ENCODE assay signal across 8 cellular contexts in the genomic region with DNA sequence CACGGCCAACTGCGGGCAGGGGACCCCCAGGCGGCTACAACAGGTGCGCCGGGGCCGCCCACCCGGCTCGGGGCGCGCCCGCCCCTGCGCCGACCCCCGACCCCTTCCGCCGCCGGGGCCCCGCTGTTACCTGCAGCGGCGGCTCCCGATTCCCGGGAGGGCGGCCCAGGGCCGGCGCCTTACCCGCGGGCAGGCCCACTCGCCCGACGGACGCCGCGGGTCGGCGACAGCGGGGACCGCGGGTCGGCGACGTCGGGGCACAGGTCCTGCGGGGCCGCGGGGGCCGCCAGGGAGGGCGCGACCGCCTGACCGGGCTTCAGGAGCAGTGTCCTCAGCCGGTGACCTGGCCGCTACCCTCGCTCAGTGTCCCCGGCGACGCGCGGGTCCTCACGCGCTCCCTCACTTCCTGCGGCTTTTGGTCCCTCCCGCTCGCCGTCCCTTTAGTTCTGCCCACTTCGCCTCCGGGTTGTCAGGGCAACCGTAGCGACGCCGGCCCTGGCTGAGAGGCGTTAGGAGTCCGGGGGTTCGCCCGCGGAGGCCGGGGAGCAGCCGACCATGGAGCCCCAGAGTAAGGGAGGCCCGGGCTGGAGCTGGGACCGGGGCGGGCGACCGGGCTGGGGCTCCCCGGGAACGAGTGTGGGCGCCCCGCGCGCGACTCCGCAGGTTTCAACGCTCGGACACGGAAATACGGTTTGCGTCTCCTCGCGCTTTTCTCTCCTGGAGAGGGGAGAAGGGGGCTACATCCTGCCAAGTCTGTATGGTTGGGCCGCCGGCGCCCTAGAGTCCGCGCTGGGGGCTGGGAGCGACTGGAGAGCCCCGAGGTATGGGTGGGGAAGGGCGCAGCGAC. TPM values are rescaled to one million over a fixed set of nuclear protein-coding genes. Genes with fewer than 3 reads are reported as not detected.
DNase-seq lines count a peak whose midpoint lies in the region; ATAC-seq and TF ChIP-seq lines count a peak whose summit lies in the region.
"Not testable (repeated sequence)": the region's sequence is repeated elsewhere in the genome, so short reads cannot be mapped to it uniquely, and the experiment has no call there.

A gene with protein sequence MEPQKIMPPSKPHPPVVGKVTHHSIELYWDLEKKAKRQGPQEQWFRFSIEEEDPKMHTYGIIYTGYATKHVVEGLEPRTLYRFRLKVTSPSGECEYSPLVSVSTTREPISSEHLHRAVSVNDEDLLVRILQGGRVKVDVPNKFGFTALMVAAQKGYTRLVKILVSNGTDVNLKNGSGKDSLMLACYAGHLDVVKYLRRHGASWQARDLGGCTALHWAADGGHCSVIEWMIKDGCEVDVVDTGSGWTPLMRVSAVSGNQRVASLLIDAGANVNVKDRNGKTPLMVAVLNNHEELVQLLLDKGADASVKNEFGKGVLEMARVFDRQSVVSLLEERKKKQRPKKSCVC (plus strand): TSS at position 477 of the 847 bp plus-strand sequence. CDS start 79 bp downstream, at position 556.

- CTCF ChIA-PET in PC-9 (lab: Charles Lee) = not testable (repeated sequence)

- H3K4me2 ChIP-seq in PC-9 = peak within 1 kb of the TSS; percentile 84

- peak; percentile 33 for TF ChIP-seq POLR2A in erythroblast (IDR thresholded peaks at IDR 0.05; ENCODE audit: low read length)

- not testable (repeated sequence) for H3K27me3 ChIP-seq in PC-9 (ENCODE audit: insufficient read depth, low read depth)

- intact Hi-C loops in PC-9 (cut with micrococcal nuclease; ENCODE audit: unreplicated experiment) = not testable (repeated sequence)

- H3K36me3 ChIP-seq in PC-9 (ENCODE audit: low read depth) = not testable (repeated sequence)

- DNase-seq in COR-L47 (lab: John Stamatoyannopoulos, UW) (peak; percentile 29), HS-5 (ENCODE audit: low read depth) (peak; percentile 45), PC-9 (peak; percentile 66 to 82), erythroblast (lab: John Stamatoyannopoulos, UW) (peak; percentile 93 to 95), middle frontal gyrus (ENCODE audit: extremely low spot score, low spot score) (peak; percentile 66)
- peak; percentile 72 for DNase-seq in activated T-cell treated with anti-CD3 and anti-CD28 coated beads, Interleukin-2, amount 50 U/mL, for 1 hour
- peak; percentile 57 for DNase-seq in stimulated activated CD8-positive, alpha-beta memory T cell treated with anti-CD3 and anti-CD28 coated beads, Interleukin-15, amount 100 ng/mL, for 1 hour (ENCODE audit: low read depth)

- H3K9me3 ChIP-seq in PC-9 (ENCODE audit: insufficient read depth, low read depth) = not testable (repeated sequence)

- not testable (repeated sequence) for H3F3A ChIP-seq in PC-9 (ENCODE audit: insufficient read depth, low read depth)

- POLR2A ChIA-PET in PC-9 (lab: Charles Lee; ENCODE audit: unreplicated experiment) = not testable (repeated sequence)

- H3K9me2 ChIP-seq in PC-9 (ENCODE audit: insufficient read depth) = not testable (repeated sequence)

- H3K4me1 ChIP-seq in PC-9 (replicated peaks; ENCODE audit: insufficient read depth) = peaks cover 22% of the 10 kb centered on the region

- H3K4me3 ChIP-seq in PC-9 = peak within 1 kb of the TSS; percentile 75

- TSS peak; percentile 26 for BruUV-seq in PC-9 (replicated peaks; lab: Mats Ljungman, UMichigan)

- H4K20me1 ChIP-seq in PC-9 (ENCODE audit: insufficient read depth) = not testable (repeated sequence)

- ATAC-seq in GM21390 (IDR thresholded peaks at IDR 0.05; ENCODE audit: unreplicated experiment) = peak; percentile 86

- H3K27ac ChIP-seq in PC-9 = peak within 1 kb of the TSS; percentile 92

- TF ChIP-seq CTCF in PC-9 (conservative IDR thresholded peaks at IDR 0.05) = not testable (repeated sequence)

- H3K79me2 ChIP-seq in PC-9 (ENCODE audit: low read depth) = peaks cover 47% of the 10 kb centered on the region

- H2AFZ ChIP-seq in PC-9 = peak within 1 kb of the TSS; percentile 79

RNA-seq across cellular contexts. Expression of the gene that starts here (rescaled TPM):
- 21.4 and 24.7 TPM in 2 replicates for total RNA-seq in PC-9 (2021)

Comparison
In these comparisons a context has a peak if more than half of its experiments do, and no peak if none do; other contexts are left out.
1. Peak in every context shown above with its lines: DNase-seq, ATAC-seq, H3K4me3 ChIP-seq and H3K27ac ChIP-seq.
2. DNase-seq: peak in every context shown above with its lines; median percentile 94 in erythroblast; 74 in PC-9; 72 in activated T-cell treated with anti-CD3 and anti-CD28 coated beads, Interleukin-2, amount 50 U/mL, for 1 hour; 66 in middle frontal gyrus; 57 in stimulated activated CD8-positive, alpha-beta memory T cell treated with anti-CD3 and anti-CD28 coated beads, Interleukin-15, amount 100 ng/mL, for 1 hour; 45 in HS-5; 29 in COR-L47.